ENCODE assay signal across 26 cellular contexts in the genomic region with DNA sequence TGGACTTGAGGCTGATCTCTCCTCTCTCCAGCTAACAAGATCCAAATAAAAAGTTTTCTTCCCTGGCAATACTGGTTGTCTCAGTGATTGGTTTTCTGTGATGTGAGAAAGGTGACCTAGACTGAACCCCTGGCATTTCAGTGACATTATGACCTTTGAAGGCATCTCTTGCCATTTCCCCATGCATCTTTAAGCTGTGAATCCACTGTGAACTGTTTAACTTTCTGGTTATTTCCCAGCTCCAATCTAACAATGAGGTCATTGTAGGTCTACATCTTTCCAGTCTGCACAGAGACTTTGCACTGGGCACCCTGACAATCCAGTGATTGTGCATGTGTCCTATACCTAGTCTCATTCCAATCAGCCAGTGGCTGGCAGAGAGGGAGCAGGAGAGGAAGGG.
DNase-seq lines count a peak whose midpoint lies in the region; ATAC-seq and TF ChIP-seq lines count a peak whose summit lies in the region.
"Had no signal": no experiment of that assay in that cellular context is flagged by ENCODE, and none has a peak within 500 bp of the region (broad histone marks: within the 10 kb centered on the region; RNA-seq: fewer than 3 reads in every experiment).

No MANE protein-coding gene starts in this region.

- in situ Hi-C loops in mammary epithelial cell (cut with MboI; ENCODE audit: low sequenced_read_pairs in 2 of 2): no loop called here

- H2AK5ac ChIP-seq in mesenchymal stem cell (ENCODE audit: low read length, severe bottlenecking): no peak overlapping the region

- no peaks in the 10 kb centered on the region for H3K79me2 ChIP-seq in mammary epithelial cell (ENCODE audit: insufficient read depth, low read length)

- H3K4me3 ChIP-seq in mammary epithelial cell (replicated peaks in 1 of 3; ENCODE audit: insufficient read depth in 1 of 3, low read depth in 2 of 3, low read length in 3 of 3): no peak overlapping the region
- no peak overlapping the region for H3K4me3 ChIP-seq in mesenchymal stem cell (ENCODE audit: insufficient read depth in 1 of 2, low read depth in 1 of 2, low read length in 2 of 2)
- H3K4me3 ChIP-seq: K562, SJCRH30 had no signal

- ATAC-seq in stimulated activated memory B cell treated with anti-CD40 and anti-IgM and Interleukin-4, amounts not matched to agents 10 μg/mL and 1 μg/mL and 100 μg/mL, for 72 hours: no peak
- no peak for ATAC-seq in GM21825 (IDR thresholded peaks at IDR 0.05; ENCODE audit: unreplicated experiment)
- ATAC-seq: K562, PC-3, Right ventricle myocardium inferior had no signal

- H3K36me3 ChIP-seq in mammary epithelial cell (ENCODE audit: insufficient read depth, low read length) (no peaks in the 10 kb centered on the region), mesenchymal stem cell (ENCODE audit: control insufficient read depth in 1 of 2, insufficient read depth in 2 of 2, low read depth in 1 of 2, low read length in 2 of 2) (no peaks in the 10 kb centered on the region)
- H3K36me3 ChIP-seq: BE2C, SJCRH30 had no signal

- no peak overlapping the region for H3K23ac ChIP-seq in mesenchymal stem cell (ENCODE audit: low read length in 2 of 2)

- H3K9me3 Mint-ChIP-seq in MCF 10A (ENCODE audit: unreplicated experiment): peaks cover 7% of the 10 kb centered on the region
- H3K9me3 Mint-ChIP-seq in stimulated activated memory B cell treated with anti-CD40 and anti-IgM and Interleukin-4, amounts not matched to agents 10 μg/mL and 1 μg/mL and 100 μg/mL, for 72 hours: peaks cover 8% of the 10 kb centered on the region

- CTCF ChIA-PET in mammary epithelial cell (lab: Charles Lee; ENCODE audit: low non-redundant PET) (no interaction called here), MCF 10A (lab: Yijun Ruan, JAX) (interaction anchor here (0.9 kb wide), 1 partner anchor 27 kb away, joined by 4 read pairs; no protein-coding TSS in a partner anchor)

- intact Hi-C loops in mammary epithelial cell (cut with micrococcal nuclease) (loop anchor here (10.0 kb wide), 1 partner anchor 97 kb away; no protein-coding TSS in a partner anchor), MCF 10A (cut with micrococcal nuclease) (no loop called here)

- no peak overlapping the region for H2BK15ac ChIP-seq in mesenchymal stem cell (ENCODE audit: low read depth, poor library complexity, severe bottlenecking)

- H3K4me1 ChIP-seq in mammary epithelial cell (ENCODE audit: insufficient read depth, low read length) (peaks cover 13% of the 10 kb centered on the region), mesenchymal stem cell (ENCODE audit: control insufficient read depth, insufficient read depth, low read depth, low read length) (no peaks in the 10 kb centered on the region)
- H3K4me1 ChIP-seq: BE2C, SJCRH30 had no signal

- no peaks in the 10 kb centered on the region for H3K36me3 Mint-ChIP-seq in MCF 10A (ENCODE audit: insufficient read depth, unreplicated experiment)
- H3K36me3 Mint-ChIP-seq in stimulated activated memory B cell treated with anti-CD40 and anti-IgM and Interleukin-4, amounts not matched to agents 10 μg/mL and 1 μg/mL and 100 μg/mL, for 72 hours: peaks cover 8% of the 10 kb centered on the region
- H3K36me3 Mint-ChIP-seq: CD8-positive, alpha-beta memory T cell had no signal

- no peak overlapping the region for H3K4ac ChIP-seq in mesenchymal stem cell (ENCODE audit: low read depth in 1 of 2, low read length in 2 of 2)

- peak overlapping the region; percentile 72 for H4K91ac ChIP-seq in mesenchymal stem cell (ENCODE audit: low read length)

- no peak overlapping the region for H2BK5ac ChIP-seq in mesenchymal stem cell (ENCODE audit: low read depth, low read length, poor library complexity, severe bottlenecking)

- H3K27ac ChIP-seq in mammary epithelial cell (ENCODE audit: insufficient read depth, low read depth, low read length) (no peak overlapping the region), mesenchymal stem cell (ENCODE audit: low read length, poor library complexity, severe bottlenecking) (no peak overlapping the region)
- H3K27ac ChIP-seq: 22Rv1, SJCRH30 had no signal

- TF ChIP-seq CTCF in mammary epithelial cell (conservative IDR thresholded peaks at IDR 0.05 in 1 of 2, IDR thresholded peaks at IDR 0.05 in 1 of 2; ENCODE audit: extremely low read depth in 1 of 2, insufficient read depth in 1 of 2, low read depth in 1 of 2, low read length in 2 of 2) (no peak), MCF 10A (IDR thresholded peaks at IDR 0.05; ENCODE audit: unreplicated experiment) (no peak)

- no peak overlapping the region for H3K27ac Mint-ChIP-seq in MCF 10A (ENCODE audit: low read depth, unreplicated experiment)
- no peak overlapping the region for H3K27ac Mint-ChIP-seq in stimulated activated memory B cell treated with anti-CD40 and anti-IgM and Interleukin-4, amounts not matched to agents 10 μg/mL and 1 μg/mL and 100 μg/mL, for 72 hours
- H3K27ac Mint-ChIP-seq: CD14-positive monocyte; CD8-positive, alpha-beta memory T cell had no signal

- H2AFZ ChIP-seq in mammary epithelial cell (ENCODE audit: low read depth, low read length) (no peak overlapping the region), mesenchymal stem cell (ENCODE audit: low read depth, low read length) (no peak overlapping the region)

- H3K18ac ChIP-seq in mesenchymal stem cell (ENCODE audit: low read depth in 1 of 2, low read length in 2 of 2): peak overlapping the region in 1 of 2 experiments; percentile 49

- BruUV-seq in mammary epithelial cell (replicated peaks; lab: Mats Ljungman, UMichigan) (no TSS peak), MCF 10A (replicated peaks; lab: Mats Ljungman, UMichigan) (no TSS peak)

- no peak overlapping the region for H3K4me3 Mint-ChIP-seq in MCF 10A (ENCODE audit: unreplicated experiment)
- no peak overlapping the region for H3K4me3 Mint-ChIP-seq in stimulated activated memory B cell treated with anti-CD40 and anti-IgM and Interleukin-4, amounts not matched to agents 10 μg/mL and 1 μg/mL and 100 μg/mL, for 72 hours
- H3K4me3 Mint-ChIP-seq: CD14-positive monocyte; CD8-positive, alpha-beta memory T cell had no signal

- POLR2A ChIA-PET in MCF 10A (lab: Yijun Ruan, JAX): no interaction called here

- no peak overlapping the region for H2BK120ac ChIP-seq in mesenchymal stem cell (ENCODE audit: low read depth, low read length)

- H4K20me1 ChIP-seq in mammary epithelial cell (ENCODE audit: insufficient read depth, low read length): no peaks in the 10 kb centered on the region

- H3K9me3 ChIP-seq in mammary epithelial cell (replicated peaks; ENCODE audit: insufficient read depth, low read length): no peaks in the 10 kb centered on the region
- H3K9me3 ChIP-seq in mesenchymal stem cell (ENCODE audit: control insufficient read depth, low read length): no peaks in the 10 kb centered on the region
- H3K9me3 ChIP-seq: BE2C, SJCRH30 had no signal

- H3K79me1 ChIP-seq in mesenchymal stem cell (replicated peaks; ENCODE audit: low read length, poor library complexity, severe bottlenecking): no peaks in the 10 kb centered on the region

- no peak overlapping the region for H3K4me2 ChIP-seq in mammary epithelial cell (ENCODE audit: insufficient read depth, low read depth, low read length)
- no peak overlapping the region for H3K4me2 ChIP-seq in mesenchymal stem cell (ENCODE audit: low read length, poor library complexity, severe bottlenecking)

- dilution Hi-C loops in mammary epithelial cell (cut with HindIII; ENCODE audit: low sequenced_read_pairs): no loop called here

- DNase-seq in mammary epithelial cell (peak; percentile 14), MCF 10A (ENCODE audit: unreplicated experiment) (no peak), foreskin melanocyte (peak; percentile 84), mesenchymal stem cell (no peak), dedifferentiated amniotic fluid mesenchymal stem cell (ENCODE audit: extremely low spot score) (no peak), NCI-H82 (lab: John Stamatoyannopoulos, UW) (no peak)
- DNase-seq: BE2C; CD8-positive, alpha-beta memory T cell; Kasumi-1; MV-4-11; NCI-H1105; NCI-H1436 treated with DMSO at 0.1 percent for 48 hours; NCI-H187 treated with DMSO at 0.1 percent for 48 hours; NCI-H2171 treated with DMSO at 0.1 percent for 48 hours; NCI-H345; NCI-H510A treated with DMSO at 0.1 percent for 48 hours; NCI-H748 treated with DMSO at 0.1 percent for 48 hours; NK-92 treated with Interleukin-12 subunit alpha and Interleukin-12 subunit beta, amount 100 ng/mL, for 24 hours; PC-3; SJCRH30 had no signal

- H3K4me1 Mint-ChIP-seq in MCF 10A (ENCODE audit: insufficient read depth, unreplicated experiment): peaks cover 10% of the 10 kb centered on the region
- peaks cover 17% of the 10 kb centered on the region for H3K4me1 Mint-ChIP-seq in stimulated activated memory B cell treated with anti-CD40 and anti-IgM and Interleukin-4, amounts not matched to agents 10 μg/mL and 1 μg/mL and 100 μg/mL, for 72 hours
- H3K4me1 Mint-ChIP-seq: CD8-positive, alpha-beta memory T cell had no signal

- H3K27me3 ChIP-seq in mammary epithelial cell (ENCODE audit: insufficient read depth, low read length) (no peaks in the 10 kb centered on the region), mesenchymal stem cell (ENCODE audit: control insufficient read depth in 1 of 2, insufficient read depth in 1 of 2, low read length in 2 of 2) (no peaks in the 10 kb centered on the region)
- H3K27me3 ChIP-seq: BE2C, SJCRH30 had no signal

- no peak overlapping the region for H2BK12ac ChIP-seq in mesenchymal stem cell (ENCODE audit: low read length in 2 of 2)

- H3K14ac ChIP-seq in mesenchymal stem cell (ENCODE audit: low read length in 2 of 2): no peak overlapping the region

- H4K8ac ChIP-seq in mesenchymal stem cell (ENCODE audit: low read length): no peak overlapping the region

- H3K9ac ChIP-seq in mammary epithelial cell (ENCODE audit: insufficient read depth, low read length): no peak overlapping the region
- H3K9ac ChIP-seq in mesenchymal stem cell (ENCODE audit: low read length): no peak overlapping the region

- no peaks in the 10 kb centered on the region for H3K27me3 Mint-ChIP-seq in MCF 10A (ENCODE audit: insufficient read depth, unreplicated experiment)
- no peaks in the 10 kb centered on the region for H3K27me3 Mint-ChIP-seq in stimulated activated memory B cell treated with anti-CD40 and anti-IgM and Interleukin-4, amounts not matched to agents 10 μg/mL and 1 μg/mL and 100 μg/mL, for 72 hours

Comparison
In these comparisons a context has a peak if more than half of its experiments do, and no peak if none do; other contexts are left out.
1. DNase-seq: peak in mammary epithelial cell (single experiment) and foreskin melanocyte (single experiment); none in MCF 10A (single experiment), mesenchymal stem cell (single experiment), dedifferentiated amniotic fluid mesenchymal stem cell (single experiment) and NCI-H82 (single experiment).